Comparison of ENCODE assay signal across 6 cellular contexts in genomic region chr12:88604646-88605045, GRCh38.
"Had no signal": no experiment of that assay in that cellular context is flagged by ENCODE, and none has a peak within 500 bp of the region (broad histone marks: within the 10 kb centered on the region; RNA-seq: fewer than 3 reads in every experiment).

No MANE protein-coding gene starts in this region.

- H3K4me3 Mint-ChIP-seq: GM23338, H9, HFFc6, IgD-negative memory B cell had no signal

- H3K27me3 Mint-ChIP-seq: IgD-negative memory B cell had no signal

- DNase-seq: H9, HCEC 1CT, HFFc6, KBM-7 had no signal

- H3K4me3 ChIP-seq: GM23338 had no signal

- H3K4me1 Mint-ChIP-seq: GM23338, H9 had no signal

- H3K27ac Mint-ChIP-seq: GM23338, H9, HFFc6, IgD-negative memory B cell had no signal
